In the genomic region with DNA sequence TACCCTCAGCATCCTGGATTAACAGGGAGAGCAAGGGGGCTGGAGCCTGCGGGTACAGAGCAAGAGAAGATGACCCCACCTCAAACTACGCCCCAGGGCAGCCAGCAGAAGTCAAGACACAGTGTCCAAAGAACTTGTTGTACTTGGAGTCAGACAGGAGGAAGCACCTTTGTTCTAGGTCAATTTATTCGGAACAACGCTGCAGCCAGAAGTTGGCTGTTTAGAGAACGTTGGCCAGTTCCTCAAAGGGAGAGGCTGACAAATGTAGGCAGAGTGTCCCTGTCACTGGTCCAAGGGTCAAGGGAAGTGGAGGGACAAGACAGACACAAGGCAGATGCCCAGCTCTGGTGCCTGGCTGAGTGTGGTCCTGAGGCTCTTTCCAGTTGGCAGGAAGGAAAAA, we compare ENCODE assay signal across 26 cellular contexts. TPM values are rescaled to one million over a fixed set of nuclear protein-coding genes. Genes with fewer than 3 reads are reported as not detected.
DNase-seq lines count a peak whose midpoint lies in the region; ATAC-seq and TF ChIP-seq lines count a peak whose summit lies in the region.
"Had no signal": no experiment of that assay in that cellular context is flagged by ENCODE, and none has a peak within 500 bp of the region (broad histone marks: within the 10 kb centered on the region; RNA-seq: fewer than 3 reads in every experiment).

No MANE protein-coding gene starts in this region.

- ATAC-seq in mucosa of descending colon, result peak; percentile 78
- ATAC-seq in HG03378 (IDR thresholded peaks at IDR 0.05; ENCODE audit: unreplicated experiment), result no peak
- ATAC-seq: activated T-cell treated with anti-CD3 and anti-CD28 coated beads, Interleukin-2, amount 50 U/mL, for 4 hours; body of pancreas had no signal

- WGBS in suprapubic skin, result 77% methylated on average over 5 of the region's 5 CpGs

- TF ChIP-seq POLR2A in suprapubic skin (IDR thresholded peaks at IDR 0.05), result no peak

- intact Hi-C loops in left ventricle myocardium inferior (cut with micrococcal nuclease) (no loop called here), mucosa of descending colon (cut with DNase I, micrococcal nuclease) (no loop called here)

- no peak overlapping the region for H3K4me3 Mint-ChIP-seq in activated naive CD8-positive, alpha-beta T cell treated with anti-CD3 and anti-CD28 coated beads for 36 hours
- H3K4me3 Mint-ChIP-seq: activated CD4-positive, alpha-beta T cell treated with anti-CD3 and anti-CD28 coated beads, Interleukin-2, amount 10 ng/mL, durations not matched to agents 24 days and 14 days; activated T-cell treated with anti-CD3 and anti-CD28 coated beads, Interleukin-2, amount 50 U/mL, for 4 hours; memory B cell had no signal

- no peaks in the 10 kb centered on the region for H3K9me3 Mint-ChIP-seq in activated naive CD8-positive, alpha-beta T cell treated with anti-CD3 and anti-CD28 coated beads for 36 hours
- H3K9me3 Mint-ChIP-seq: activated CD4-positive, alpha-beta T cell treated with anti-CD3 and anti-CD28 coated beads, Interleukin-2, amount 10 ng/mL, durations not matched to agents 24 days and 14 days; activated T-cell treated with anti-CD3 and anti-CD28 coated beads, Interleukin-2, amount 50 U/mL, for 4 hours had no signal

- H3K27me3 ChIP-seq in left ventricle myocardium inferior (ENCODE audit: low read depth) (no peaks in the 10 kb centered on the region), suprapubic skin (no peaks in the 10 kb centered on the region)
- H3K27me3 ChIP-seq: body of pancreas, upper lobe of left lung had no signal

- TF ChIP-seq CTCF in LNCaP clone FGC (IDR thresholded peaks at IDR 0.05; ENCODE audit: control insufficient read depth, extremely low read depth, insufficient read depth) (no peak), left ventricle myocardium inferior (IDR thresholded peaks at IDR 0.05; ENCODE audit: borderline replicate concordance) (no peak), mucosa of descending colon (IDR thresholded peaks at IDR 0.05) (no peak), suprapubic skin (IDR thresholded peaks at IDR 0.05) (no peak)

- no peaks in the 10 kb centered on the region for H3K9me3 ChIP-seq in left ventricle myocardium inferior (replicated peaks)
- no peaks in the 10 kb centered on the region for H3K9me3 ChIP-seq in mucosa of descending colon
- no peaks in the 10 kb centered on the region for H3K9me3 ChIP-seq in suprapubic skin
- H3K9me3 ChIP-seq: body of pancreas, HAP-1, upper lobe of left lung had no signal

- peak overlapping the region; percentile 18 for H3K27ac ChIP-seq in left ventricle myocardium inferior (replicated peaks)
- peak overlapping the region; percentile 24 for H3K27ac ChIP-seq in suprapubic skin
- H3K27ac ChIP-seq: skin epidermis had no signal

- TF ChIP-seq EP300 in suprapubic skin (IDR thresholded peaks at IDR 0.05), result no peak

- no peaks in the 10 kb centered on the region for H3K36me3 Mint-ChIP-seq in activated naive CD8-positive, alpha-beta T cell treated with anti-CD3 and anti-CD28 coated beads for 36 hours
- H3K36me3 Mint-ChIP-seq: memory B cell had no signal

- H3K27ac Mint-ChIP-seq in activated naive CD8-positive, alpha-beta T cell treated with anti-CD3 and anti-CD28 coated beads for 36 hours, result no peak overlapping the region
- H3K27ac Mint-ChIP-seq: activated CD4-positive, alpha-beta T cell treated with anti-CD3 and anti-CD28 coated beads, Interleukin-2, amount 10 ng/mL, durations not matched to agents 24 days and 14 days; memory B cell had no signal

- H3K36me3 ChIP-seq in left ventricle myocardium inferior (no peaks in the 10 kb centered on the region), mucosa of descending colon (ENCODE audit: low read depth) (no peaks in the 10 kb centered on the region), suprapubic skin (no peaks in the 10 kb centered on the region)
- H3K36me3 ChIP-seq: HAP-1, upper lobe of left lung had no signal

- no peaks in the 10 kb centered on the region for H3K27me3 Mint-ChIP-seq in activated naive CD8-positive, alpha-beta T cell treated with anti-CD3 and anti-CD28 coated beads for 36 hours

- peak; percentile 59 for DNase-seq in LNCaP clone FGC (ENCODE audit: low read depth)
- peak; percentile 32 for DNase-seq in left ventricle myocardium inferior
- no peak for DNase-seq in mucosa of descending colon
- no peak for DNase-seq in suprapubic skin (ENCODE audit: low spot score in 2 of 2)
- DNase-seq in GM03348 (ENCODE audit: low spot score), result no peak
- no peak for DNase-seq in DMS153 (lab: John Stamatoyannopoulos, UW)
- DNase-seq in activated naive CD8-positive, alpha-beta T cell treated with anti-CD3 and anti-CD28 coated beads for 36 hours, result no peak
- DNase-seq: ACHN; activated CD4-positive, alpha-beta T cell treated with anti-CD3 and anti-CD28 coated beads, Interleukin-2, amount 10 ng/mL, durations not matched to agents 24 days and 14 days; activated naive CD4-positive, alpha-beta T cell; activated T-cell treated with anti-CD3 and anti-CD28 coated beads, Interleukin-2, amount 50 U/mL, for 4 hours; GDM1; kidney; MV-4-11; NCI-H1694; NCI-H524 treated with DMSO at 0.1 percent for 48 hours; NK-92 treated with Interleukin-12 subunit alpha and Interleukin-12 subunit beta, amount 100 ng/mL, for 24 hours; SIG-M5; stimulated activated CD8-positive, alpha-beta memory T cell treated with anti-CD3 and anti-CD28 coated beads, Interleukin-4, amount 100 ng/mL, for 48 hours; T1000 had no signal

- H3K4me1 ChIP-seq in left ventricle myocardium inferior (peaks cover 9% of the 10 kb centered on the region), mucosa of descending colon (ENCODE audit: low read depth) (peaks cover 2% of the 10 kb centered on the region), suprapubic skin (peaks cover 15% of the 10 kb centered on the region)

- peaks cover 5% of the 10 kb centered on the region for H3K4me1 Mint-ChIP-seq in activated naive CD8-positive, alpha-beta T cell treated with anti-CD3 and anti-CD28 coated beads for 36 hours
- H3K4me1 Mint-ChIP-seq: memory B cell had no signal

- no peak overlapping the region for H3K4me3 ChIP-seq in LNCaP clone FGC (ENCODE audit: low read depth, low read length)
- H3K4me3 ChIP-seq in left ventricle myocardium inferior, result no peak overlapping the region
- H3K4me3 ChIP-seq in mucosa of descending colon, result no peak overlapping the region
- no peak overlapping the region for H3K4me3 ChIP-seq in suprapubic skin
- H3K4me3 ChIP-seq: body of pancreas, HAP-1, skin epidermis, upper lobe of left lung had no signal

RNA-seq across cellular contexts. Expression of gene PIAS1, which starts 32.1 kb away (rescaled TPM):
- total RNA-seq in left ventricle myocardium inferior, result 29.9 TPM
- total RNA-seq in mucosa of descending colon, result 10 to 100 TPM; 35.4 to 59.3 (median 37.7) TPM
- total RNA-seq in suprapubic skin, result 10 to 100 TPM; 43.7 to 71.5 (median 52.5) TPM
- 10 to 100 TPM; 20.4 to 24.4 TPM for total RNA-seq in activated naive CD8-positive, alpha-beta T cell treated with anti-CD3 and anti-CD28 coated beads for 36 hours

Comparison
In these comparisons a context has a peak if more than half of its experiments do, and no peak if none do; other contexts are left out.
1. DNase-seq: peak in LNCaP clone FGC (single experiment) and left ventricle myocardium inferior (single experiment); none in mucosa of descending colon (0 of 3), suprapubic skin (0 of 2), GM03348 (single experiment), DMS153 (single experiment) and activated naive CD8-positive, alpha-beta T cell treated with anti-CD3 and anti-CD28 coated beads for 36 hours (single experiment).